Comparison of ENCODE assay signal across 11 cellular contexts in the genomic region with DNA sequence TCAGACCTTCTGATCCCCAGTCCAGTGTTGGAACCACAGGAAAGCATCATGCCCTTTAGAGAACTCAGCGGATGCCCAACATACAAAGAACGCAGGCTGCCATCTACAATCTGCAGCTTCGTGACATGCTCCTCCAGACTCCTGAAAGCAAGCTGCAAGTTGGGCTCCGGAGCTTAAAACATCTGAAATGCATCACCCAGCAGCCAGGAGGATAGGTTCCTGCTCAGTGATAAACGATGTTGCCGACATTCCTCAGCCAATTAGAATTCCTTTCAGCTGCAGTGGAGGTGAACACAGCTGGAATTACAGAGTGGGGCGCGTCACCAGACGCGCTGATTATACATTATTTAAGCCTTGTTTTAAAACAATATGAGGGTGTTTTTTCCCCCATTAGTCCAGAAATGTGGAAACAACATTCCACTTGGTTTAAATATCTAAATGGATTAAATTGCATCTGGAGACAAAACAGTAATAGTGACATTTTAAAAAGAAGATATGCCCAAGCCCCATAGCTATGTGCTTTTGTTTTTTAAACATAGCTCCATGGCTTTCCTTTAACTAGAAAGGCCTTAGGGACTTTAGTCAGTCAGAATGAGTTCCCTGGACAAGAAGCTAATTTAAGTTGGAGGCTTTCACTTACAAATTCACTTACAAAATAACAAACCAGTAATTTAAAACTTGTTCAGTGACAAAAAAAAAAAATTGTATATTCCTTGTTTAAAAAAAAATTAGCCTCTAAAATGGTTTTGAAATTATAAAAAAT. TPM values are rescaled to one million over a fixed set of nuclear protein-coding genes. Genes with fewer than 3 reads are reported as not detected.
DNase-seq lines count a peak whose midpoint lies in the region; ATAC-seq, FAIRE-seq and TF ChIP-seq lines count a peak whose summit lies in the region.
"Had no signal": no experiment of that assay in that cellular context is flagged by ENCODE, and none has a peak within 500 bp of the region (broad histone marks: within the 10 kb centered on the region; RNA-seq: fewer than 3 reads in every experiment).

No MANE protein-coding gene starts in this region.

- peaks cover 3% of the 10 kb centered on the region for H4K20me1 ChIP-seq in mammary epithelial cell (ENCODE audit: insufficient read depth, low read length)

- dilution Hi-C loops in mammary epithelial cell (cut with HindIII; ENCODE audit: low sequenced_read_pairs) = no loop called here

- in situ Hi-C loops in mammary epithelial cell (cut with MboI; ENCODE audit: low sequenced_read_pairs in 2 of 2) = loop anchor here in 1 of 2 donors (25.0 kb wide), 1 partner anchor 175 kb away; no protein-coding TSS in a partner anchor

- CTCF ChIA-PET in mammary epithelial cell (lab: Charles Lee; ENCODE audit: low non-redundant PET) (no interaction called here), MCF 10A (lab: Yijun Ruan, JAX) (interaction anchor here (0.7 to 1.4 kb wide), 5 partner anchors 10 to 173 kb away, joined by 3 to 4 read pairs (median 3); no protein-coding TSS in a partner anchor)

- H3K4me1 Mint-ChIP-seq in MCF 10A (ENCODE audit: insufficient read depth, unreplicated experiment) = peaks cover 61% of the 10 kb centered on the region
- H3K4me1 Mint-ChIP-seq in type B pancreatic cell (ENCODE audit: unreplicated experiment) = peaks cover 68% of the 10 kb centered on the region
- H3K4me1 Mint-ChIP-seq in activated T-cell treated with anti-CD3 and anti-CD28 coated beads, Interleukin-2, amount 50 U/mL, for 24 hours (ENCODE audit: low read depth) = peaks cover 80% of the 10 kb centered on the region

- H3K27me3 Mint-ChIP-seq in MCF 10A (ENCODE audit: insufficient read depth, unreplicated experiment) = no peaks in the 10 kb centered on the region
- H3K27me3 Mint-ChIP-seq in type B pancreatic cell = no peaks in the 10 kb centered on the region
- H3K27me3 Mint-ChIP-seq in activated T-cell treated with anti-CD3 and anti-CD28 coated beads, Interleukin-2, amount 50 U/mL, for 24 hours = no peaks in the 10 kb centered on the region

- H3K36me3 ChIP-seq in mammary epithelial cell (ENCODE audit: insufficient read depth, low read length) (no peaks in the 10 kb centered on the region), kidney epithelial cell (ENCODE audit: control insufficient read depth, insufficient read depth, low read length) (no peaks in the 10 kb centered on the region)
- H3K36me3 ChIP-seq: heart left ventricle, Peyer's patch had no signal

- H2AFZ ChIP-seq in mammary epithelial cell (ENCODE audit: low read depth, low read length) = no peak overlapping the region

- ATAC-seq in GM18907 (IDR thresholded peaks at IDR 0.05; ENCODE audit: unreplicated experiment) = no peak

- FAIRE-seq in D721Med (lab: Jason Lieb, UNC) = no peak
- FAIRE-seq: GM19239 had no signal

- WGBS in mammary epithelial cell (ENCODE audit: low coverage, missing lambda C conversion rate) = 54% methylated on average over 10 of the region's 10 CpGs

- no peak overlapping the region for H3K4me3 ChIP-seq in mammary epithelial cell (replicated peaks in 1 of 3; ENCODE audit: insufficient read depth in 1 of 3, low read depth in 2 of 3, low read length in 3 of 3)
- peak overlapping the region; percentile 1 for H3K4me3 ChIP-seq in kidney epithelial cell (ENCODE audit: low read depth, low read length)
- H3K4me3 ChIP-seq: Peyer's patch had no signal

- POLR2A ChIA-PET in MCF 10A (lab: Yijun Ruan, JAX) = interaction anchor here (0.7 to 1.6 kb wide), 7 partner anchors 25 to 1963 kb away, joined by 3 to 5 read pairs (median 3); a partner anchor contains a TSS

- peak overlapping the region; percentile 1 for H3K27ac ChIP-seq in mammary epithelial cell (ENCODE audit: insufficient read depth, low read depth, low read length)

- H3K79me2 ChIP-seq in mammary epithelial cell (ENCODE audit: insufficient read depth, low read length) = peaks cover 99% of the 10 kb centered on the region

- BruUV-seq in mammary epithelial cell (replicated peaks; lab: Mats Ljungman, UMichigan) (no TSS peak), MCF 10A (replicated peaks; lab: Mats Ljungman, UMichigan) (no TSS peak)

- H3K9me3 ChIP-seq in mammary epithelial cell (replicated peaks; ENCODE audit: insufficient read depth, low read length) = no peaks in the 10 kb centered on the region
- H3K9me3 ChIP-seq: heart left ventricle, Peyer's patch had no signal

- H3K36me3 Mint-ChIP-seq in MCF 10A (ENCODE audit: insufficient read depth, unreplicated experiment) = peaks cover 5% of the 10 kb centered on the region
- peaks cover 10% of the 10 kb centered on the region for H3K36me3 Mint-ChIP-seq in type B pancreatic cell
- H3K36me3 Mint-ChIP-seq in activated T-cell treated with anti-CD3 and anti-CD28 coated beads, Interleukin-2, amount 50 U/mL, for 24 hours (ENCODE audit: low read depth) = peaks cover 12% of the 10 kb centered on the region

- no peaks in the 10 kb centered on the region for H3K27me3 ChIP-seq in mammary epithelial cell (ENCODE audit: insufficient read depth, low read length)
- no peaks in the 10 kb centered on the region for H3K27me3 ChIP-seq in kidney epithelial cell (ENCODE audit: control insufficient read depth, insufficient read depth, low read length)
- H3K27me3 ChIP-seq: heart left ventricle, Peyer's patch had no signal

- no peak overlapping the region for H3K27ac Mint-ChIP-seq in MCF 10A (ENCODE audit: low read depth, unreplicated experiment)
- H3K27ac Mint-ChIP-seq in type B pancreatic cell = peak overlapping the region; percentile 90
- H3K27ac Mint-ChIP-seq in activated T-cell treated with anti-CD3 and anti-CD28 coated beads, Interleukin-2, amount 50 U/mL, for 24 hours = no peak overlapping the region

- intact Hi-C loops in mammary epithelial cell (cut with micrococcal nuclease) (no loop called here), MCF 10A (cut with micrococcal nuclease) (no loop called here)

- H3K4me3 Mint-ChIP-seq in MCF 10A (ENCODE audit: unreplicated experiment) (no peak overlapping the region), type B pancreatic cell (peak overlapping the region; percentile 78)
- no peak overlapping the region for H3K4me3 Mint-ChIP-seq in activated T-cell treated with anti-CD3 and anti-CD28 coated beads, Interleukin-2, amount 50 U/mL, for 24 hours

- peak overlapping the region; percentile 33 for H3K4me2 ChIP-seq in mammary epithelial cell (ENCODE audit: insufficient read depth, low read depth, low read length)

- TF ChIP-seq CTCF in mammary epithelial cell (conservative IDR thresholded peaks at IDR 0.05 in 1 of 2, IDR thresholded peaks at IDR 0.05 in 1 of 2; ENCODE audit: extremely low read depth in 1 of 2, insufficient read depth in 1 of 2, low read depth in 1 of 2, low read length in 2 of 2) (no peak), MCF 10A (IDR thresholded peaks at IDR 0.05; ENCODE audit: unreplicated experiment) (no peak), kidney epithelial cell (IDR thresholded peaks at IDR 0.05; ENCODE audit: insufficient read depth, low read length, poor library complexity, severe bottlenecking) (peak; percentile 9), type B pancreatic cell (conservative IDR thresholded peaks at IDR 0.05) (peak; percentile 30), D721Med (IDR thresholded peaks at IDR 0.05; ENCODE audit: insufficient read depth, missing control alignments) (no peak)

- no peak overlapping the region for H3K9ac ChIP-seq in mammary epithelial cell (ENCODE audit: insufficient read depth, low read length)

- H3K9me3 Mint-ChIP-seq in MCF 10A (ENCODE audit: unreplicated experiment) = no peaks in the 10 kb centered on the region
- no peaks in the 10 kb centered on the region for H3K9me3 Mint-ChIP-seq in type B pancreatic cell
- H3K9me3 Mint-ChIP-seq in activated T-cell treated with anti-CD3 and anti-CD28 coated beads, Interleukin-2, amount 50 U/mL, for 24 hours = no peaks in the 10 kb centered on the region

- H3K4me1 ChIP-seq in mammary epithelial cell (ENCODE audit: insufficient read depth, low read length) = peaks cover 31% of the 10 kb centered on the region

- DNase-seq in mammary epithelial cell = peak; percentile 51
- no peak for DNase-seq in MCF 10A (ENCODE audit: unreplicated experiment)
- peak; percentile 83 for DNase-seq in dedifferentiated amniotic fluid mesenchymal stem cell (ENCODE audit: extremely low spot score)
- DNase-seq in kidney epithelial cell (ENCODE audit: low read depth) = peak; percentile 69
- DNase-seq in type B pancreatic cell (ENCODE audit: extremely low spot score, unreplicated experiment) = no peak
- DNase-seq in D721Med (ENCODE audit: insufficient read length, low spot score) = no peak
- no peak for DNase-seq in activated T-cell treated with anti-CD3 and anti-CD28 coated beads, Interleukin-2, amount 50 U/mL, for 24 hours
- DNase-seq: heart left ventricle, Peyer's patch had no signal

RNA-seq across cellular contexts. Expression of a gene that starts 6.3 kb away (rescaled TPM):
- total RNA-seq in mammary epithelial cell = 10 to 100 TPM; 42.5 to 43.2 TPM
- 19.9 TPM for polyA plus RNA-seq in mammary epithelial cell
- polyA minus RNA-seq in mammary epithelial cell = 35.4 TPM
- total RNA-seq in MCF 10A (2022) = 19.9 and 20.3 TPM in 2 replicates
- total RNA-seq in kidney epithelial cell = 51.3 and 55.1 TPM in 2 replicates
- total RNA-seq in type B pancreatic cell (ENCODE audit: low replicate concordance) = 22.1 and 31.3 TPM in 2 replicates

Comparison
In these comparisons a context has a peak if more than half of its experiments do, and no peak if none do; other contexts are left out.
1. DNase-seq: peak in mammary epithelial cell (single experiment), dedifferentiated amniotic fluid mesenchymal stem cell (single experiment) and kidney epithelial cell (single experiment); none in MCF 10A (single experiment), type B pancreatic cell (single experiment), D721Med (single experiment) and activated T-cell treated with anti-CD3 and anti-CD28 coated beads, Interleukin-2, amount 50 U/mL, for 24 hours (single experiment).
2. CTCF ChIP-seq: peak in kidney epithelial cell (single experiment) and type B pancreatic cell (single experiment); none in mammary epithelial cell (0 of 2), MCF 10A (single experiment) and D721Med (single experiment).